8 cellular contexts compared by ENCODE assay signal in the genomic region with DNA sequence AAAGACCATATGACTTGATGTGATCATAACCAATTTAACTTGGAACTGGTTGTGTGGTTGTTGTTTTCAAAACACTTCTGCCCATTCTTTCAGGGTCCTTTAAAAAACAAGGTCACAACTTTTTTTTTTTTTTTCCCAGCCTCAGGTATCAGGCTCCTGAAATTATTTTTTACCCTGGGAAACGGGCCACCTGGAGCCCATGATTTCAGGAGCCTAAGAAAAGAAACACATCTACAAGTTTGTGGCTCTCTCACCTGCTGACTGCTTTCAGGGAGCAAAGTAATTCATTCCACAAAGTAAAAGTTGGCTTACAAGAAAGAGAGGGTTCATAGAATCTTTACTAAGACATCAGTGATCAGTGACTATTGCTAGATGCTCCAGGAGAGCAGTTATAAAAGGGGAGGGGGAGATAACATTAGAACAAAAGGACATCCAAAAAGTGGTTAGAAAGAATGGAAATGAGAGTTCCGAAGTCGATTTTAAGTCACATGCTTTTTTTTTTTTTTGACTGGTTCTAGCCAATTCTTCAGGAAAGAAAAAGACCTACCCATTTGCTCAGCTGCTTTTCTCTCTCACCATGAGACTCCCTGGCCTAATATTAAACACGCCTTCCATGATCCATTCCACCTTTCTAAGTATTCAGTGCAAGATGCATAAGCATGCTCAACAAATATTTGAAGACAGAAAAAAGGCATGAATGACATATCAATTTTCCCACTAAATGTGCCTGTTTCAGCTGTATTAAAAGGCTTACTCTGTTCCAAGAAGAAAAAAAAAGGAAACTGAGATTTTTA.
"Had no signal": no experiment of that assay in that cellular context is flagged by ENCODE, and none has a peak within 500 bp of the region (broad histone marks: within the 10 kb centered on the region; RNA-seq: fewer than 3 reads in every experiment).

No MANE protein-coding gene starts in this region.

- DNase-seq: GDM1, GF-D8 had no signal

- H3K4me3 ChIP-seq: GM12878 had no signal

- ATAC-seq: GM12878 had no signal

- FAIRE-seq: G401.6, GM12878, GM12891, GM12892, GM18507, GM19239 had no signal
